In the genomic region with DNA sequence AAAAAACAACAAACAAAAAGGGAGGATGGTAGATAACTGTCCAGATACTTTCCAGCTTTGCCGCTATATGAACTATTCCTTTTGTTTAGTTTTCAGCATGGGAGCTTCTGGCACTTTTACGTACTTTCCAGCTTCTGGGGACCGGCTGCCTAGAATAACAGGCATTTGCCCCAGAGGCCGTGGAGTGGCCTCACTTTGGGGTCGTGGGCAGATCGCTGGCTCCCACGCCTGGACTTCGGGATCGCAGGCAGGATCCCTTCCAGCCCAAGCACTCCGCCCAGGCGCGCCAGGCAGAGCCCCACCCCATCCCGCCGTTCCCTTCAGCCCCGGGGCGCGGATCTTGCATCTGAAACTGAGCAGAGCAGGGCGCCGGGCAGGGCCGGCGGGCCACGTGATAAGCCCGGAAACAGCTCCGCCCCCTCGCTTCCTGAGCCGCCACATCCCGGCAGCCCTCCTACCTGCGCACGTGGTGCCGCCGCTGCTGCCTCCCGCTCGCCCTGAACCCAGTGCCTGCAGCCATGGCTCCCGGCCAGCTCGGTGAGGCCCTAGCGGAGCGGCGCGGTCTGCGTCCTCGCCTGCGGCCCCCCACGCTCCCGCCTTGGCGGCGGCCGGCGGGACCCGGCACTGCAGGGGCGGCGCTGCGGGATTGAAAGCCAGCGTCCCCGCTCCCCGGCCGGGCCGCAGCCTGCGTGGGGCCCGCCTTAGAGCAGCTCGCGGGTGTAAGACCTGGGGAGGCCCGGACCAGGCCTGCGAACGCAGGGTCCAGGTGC, we compare ENCODE assay signal across 8 cellular contexts. TPM values are rescaled to one million over a fixed set of nuclear protein-coding genes. Genes with fewer than 3 reads are reported as not detected.
DNase-seq lines count a peak whose midpoint lies in the region; ATAC-seq and TF ChIP-seq lines count a peak whose summit lies in the region.

ATIC (plus strand) TSS at position 435 of the 770 bp plus-strand sequence; CDS start at position 519, 84 bp downstream.

- ATAC-seq in effector memory CD8-positive, alpha-beta T cell (replicated peaks): peak; percentile 96
- ATAC-seq in memory B cell (ENCODE audit: low read depth): peak; percentile 96

- peaks cover 14 to 33% of the 10 kb centered on the region in 2 donors for H3K4me1 Mint-ChIP-seq in effector memory CD8-positive, alpha-beta T cell (ENCODE audit: low read depth in 2 of 2)
- H3K4me1 Mint-ChIP-seq in memory B cell: peaks cover 28% of the 10 kb centered on the region

- peak within 1 kb of the TSS; percentile 90 to 92 for H3K27ac Mint-ChIP-seq in effector memory CD8-positive, alpha-beta T cell
- peak within 1 kb of the TSS; percentile 74 for H3K27ac Mint-ChIP-seq in memory B cell

- DNase-seq in CMK (ENCODE audit: low read depth) (peak; percentile 70), GM20000 (ENCODE audit: low spot score) (peak; percentile 95), HT-29 (ENCODE audit: low spot score) (peak; percentile 94), NOMO-1 (lab: John Stamatoyannopoulos, UW; ENCODE audit: unreplicated experiment in 2 of 2) (peak; percentile 90 to 95), memory B cell (ENCODE audit: low spot score in 2 of 2) (peak; percentile 80 to 81)
- peak; percentile 78 to 84 for DNase-seq in activated CD8-positive, alpha-beta memory T cell treated with anti-CD3 and anti-CD28 coated beads for 4 hours (ENCODE audit: low read depth in 2 of 2)
- peak; percentile 81 to 84 (median 83) for DNase-seq in effector memory CD8-positive, alpha-beta T cell
- peak; percentile 83 for DNase-seq in stimulated activated CD8-positive, alpha-beta memory T cell treated with anti-CD3 and anti-CD28 coated beads, Interleukin-12 subunit alpha, Interleukin-12 subunit beta, amount 100 ng/mL, for 24 hours (ENCODE audit: extremely low read depth)

- peaks cover 0 to 3% of the 10 kb centered on the region in 2 donors for H3K27me3 Mint-ChIP-seq in effector memory CD8-positive, alpha-beta T cell
- H3K27me3 Mint-ChIP-seq in memory B cell: no peaks in the 10 kb centered on the region

- H3K9me3 Mint-ChIP-seq in effector memory CD8-positive, alpha-beta T cell: no peaks in the 10 kb centered on the region
- no peaks in the 10 kb centered on the region for H3K9me3 Mint-ChIP-seq in memory B cell

- TF ChIP-seq CTCF in GM20000 (IDR thresholded peaks at IDR 0.05; ENCODE audit: extremely low read depth, missing control alignments): no peak

- peak within 1 kb of the TSS; percentile 87 to 88 for H3K4me3 Mint-ChIP-seq in effector memory CD8-positive, alpha-beta T cell
- H3K4me3 Mint-ChIP-seq in memory B cell: peak within 1 kb of the TSS; percentile 87

- H3K36me3 Mint-ChIP-seq in effector memory CD8-positive, alpha-beta T cell (ENCODE audit: insufficient read depth): peaks cover 12% of the 10 kb centered on the region
- peaks cover 15% of the 10 kb centered on the region for H3K36me3 Mint-ChIP-seq in memory B cell

RNA-seq across cellular contexts. Expression of gene ATIC, which starts in this region (rescaled TPM):
- total RNA-seq in HT-29 (2014; rRNA removed; shearing (Covaris generic)): 15.4 and 29.2 TPM in 2 replicates

Comparison
In these comparisons a context has a peak if more than half of its experiments do, and no peak if none do; other contexts are left out.
1. Peak in every context shown above with its lines: DNase-seq and ATAC-seq.